ENCODE assay signal across 1 cellular context in genomic region chr10:27197980-27198645, GRCh38.
TF ChIP-seq lines count a peak whose summit lies in the region.

No MANE protein-coding gene starts in this region.

TF ChIP-seq in HEK293, 187 proteins besides CTCF, POLR2A, EP300 and RAD21 (continued from another document):
- no peak for TF ChIP-seq INSM2 (tag by site-specific recombination; IDR thresholded peaks at IDR 0.05)
- no peak for TF ChIP-seq ZNF639 (tag by site-specific recombination; IDR thresholded peaks at IDR 0.05)
- no peak for TF ChIP-seq RBAK (tag by site-specific recombination; IDR thresholded peaks at IDR 0.05)
- no peak for TF ChIP-seq ZSCAN30 (tag by site-specific recombination; IDR thresholded peaks at IDR 0.05)
- TF ChIP-seq PRDM6 (tag by site-specific recombination; IDR thresholded peaks at IDR 0.05): 0 out of 2 replicates have a peak, but pooled peaks have one; percentile 15
- TF ChIP-seq ZBTB17 (tag by site-specific recombination; IDR thresholded peaks at IDR 0.05): peak; percentile 39; the same call in 1 of the 2 replicates
- peak; percentile 79 for TF ChIP-seq OSR2 (tag by site-specific recombination; IDR thresholded peaks at IDR 0.05)
